Comparison of ENCODE assay signal across 8 cellular contexts in the genomic region with DNA sequence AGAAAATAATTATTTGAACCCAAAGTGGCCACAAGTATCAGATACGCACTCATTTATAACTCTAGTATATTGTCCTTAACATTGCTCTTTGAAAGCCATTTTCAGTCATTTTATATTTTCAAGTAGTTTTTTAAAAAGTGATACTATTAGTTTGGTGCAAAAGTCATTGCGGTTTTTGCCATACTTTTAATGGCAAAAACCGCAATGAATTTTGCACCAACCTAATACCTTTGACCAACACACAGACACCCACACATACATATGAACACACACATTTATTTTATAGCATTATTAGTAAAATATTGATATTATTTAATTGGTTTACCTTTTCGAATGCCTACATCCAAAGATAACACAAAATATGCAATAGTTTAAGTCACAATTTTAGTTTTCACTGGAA.
"Had no signal": no experiment of that assay in that cellular context is flagged by ENCODE, and none has a peak within 500 bp of the region (broad histone marks: within the 10 kb centered on the region; RNA-seq: fewer than 3 reads in every experiment).

No MANE protein-coding gene starts in this region.

- DNase-seq: GDM1, GF-D8 had no signal

- ATAC-seq: GM12878 had no signal

- FAIRE-seq: G401.6, GM12878, GM12891, GM12892, GM18507, GM19239 had no signal

- H3K4me3 ChIP-seq: GM12878 had no signal
